12 cellular contexts compared by ENCODE assay signal in the genomic region with DNA sequence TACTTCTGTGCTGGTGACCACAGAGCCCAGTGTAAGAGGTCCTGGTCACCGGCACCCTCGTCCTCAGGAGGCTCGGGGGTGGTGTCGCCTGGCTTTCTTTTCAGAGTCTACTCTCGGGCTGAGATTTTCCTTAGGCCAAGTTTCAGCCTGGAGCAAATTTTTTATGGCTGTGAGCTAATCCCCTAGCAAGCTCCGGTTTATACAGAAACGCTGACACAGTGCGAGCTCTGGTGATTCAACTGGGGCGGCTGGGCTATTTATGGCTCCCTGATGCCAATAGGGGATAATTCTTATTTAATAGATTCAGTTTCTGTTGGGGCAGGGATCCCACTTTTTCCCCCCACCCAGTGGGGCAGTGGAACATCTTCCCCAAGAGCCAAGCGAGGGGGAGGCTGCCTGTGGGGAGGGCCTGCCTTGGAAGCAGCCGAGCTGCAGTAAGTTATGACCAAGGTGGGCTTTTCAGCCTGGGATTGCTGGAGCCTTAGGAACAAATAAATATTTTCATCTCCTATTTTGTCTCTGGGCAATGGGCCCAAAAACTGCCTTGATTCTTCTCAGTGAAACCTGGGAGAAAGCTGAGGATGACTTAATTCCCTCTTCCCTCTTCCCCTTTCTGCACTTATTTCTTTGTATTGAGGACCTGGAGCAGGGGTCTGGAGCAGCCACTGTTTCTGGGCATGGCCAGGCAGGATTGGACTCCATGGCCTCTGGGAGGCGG.
DNase-seq lines count a peak whose midpoint lies in the region; ATAC-seq and TF ChIP-seq lines count a peak whose summit lies in the region.
"Had no signal": no experiment of that assay in that cellular context is flagged by ENCODE, and none has a peak within 500 bp of the region (broad histone marks: within the 10 kb centered on the region; RNA-seq: fewer than 3 reads in every experiment).

No MANE protein-coding gene starts in this region.

- ATAC-seq in HG03457 (IDR thresholded peaks at IDR 0.05; ENCODE audit: unreplicated experiment): no peak

- H3K4me1 Mint-ChIP-seq in neural progenitor cell: peaks cover 35% of the 10 kb centered on the region
- H3K4me1 Mint-ChIP-seq: activated naive CD8-positive, alpha-beta T cell treated with anti-CD3 and anti-CD28 coated beads for 36 hours had no signal

- no peaks in the 10 kb centered on the region for H3K27me3 ChIP-seq in neural progenitor cell

- H3K9me3 ChIP-seq in neural progenitor cell (ENCODE audit: low read depth) (no peaks in the 10 kb centered on the region), OCI-LY7 (ENCODE audit: low read length) (no peaks in the 10 kb centered on the region)

- no peaks in the 10 kb centered on the region for H3K27me3 Mint-ChIP-seq in neural progenitor cell (ENCODE audit: insufficient read depth, low read depth)
- H3K27me3 Mint-ChIP-seq: activated naive CD8-positive, alpha-beta T cell treated with anti-CD3 and anti-CD28 coated beads for 36 hours had no signal

- TF ChIP-seq CTCF in neural progenitor cell (IDR thresholded peaks at IDR 0.05): no peak
- TF ChIP-seq CTCF in OCI-LY7 (conservative IDR thresholded peaks at IDR 0.05; ENCODE audit: low read length): no peak

- H3K4me3 Mint-ChIP-seq in neural progenitor cell: no peak overlapping the region
- H3K4me3 Mint-ChIP-seq: activated CD4-positive, alpha-beta memory T cell treated with anti-CD3 and anti-CD28 coated beads for 36 hours; activated naive CD8-positive, alpha-beta T cell treated with anti-CD3 and anti-CD28 coated beads for 36 hours had no signal

- H3K9ac ChIP-seq in neural progenitor cell: no peak overlapping the region
- H3K9ac ChIP-seq: parathyroid adenoma had no signal

- no peaks in the 10 kb centered on the region for H3K36me3 Mint-ChIP-seq in neural progenitor cell
- H3K36me3 Mint-ChIP-seq: activated CD4-positive, alpha-beta memory T cell treated with anti-CD3 and anti-CD28 coated beads for 36 hours; activated naive CD8-positive, alpha-beta T cell treated with anti-CD3 and anti-CD28 coated beads for 36 hours had no signal

- no peaks in the 10 kb centered on the region for H3K9me2 ChIP-seq in OCI-LY7 (ENCODE audit: insufficient read depth, low read length)

- H2AFZ ChIP-seq in neural progenitor cell (replicated peaks): no peak overlapping the region
- no peak overlapping the region for H2AFZ ChIP-seq in OCI-LY7 (ENCODE audit: low read length)
- H2AFZ ChIP-seq: parathyroid adenoma had no signal

- DNase-seq in AG08395 (ENCODE audit: low spot score) (peak; percentile 84), RPMI7951 (ENCODE audit: low read depth) (peak; percentile 80), epithelial cell of prostate (ENCODE audit: low read depth, low spot score) (peak; percentile 24), neural progenitor cell (ENCODE audit: low spot score) (no peak), OCI-LY7 (ENCODE audit: low spot score) (no peak)
- DNase-seq in stimulated activated CD4-positive, alpha-beta T cell treated with anti-CD3 and anti-CD28 coated beads, Interleukin-4, amount 100 ng/mL, for 1 hour: no peak
- no peak for DNase-seq in effector CD8-positive, alpha-beta T cell (lab: John Stamatoyannopoulos, UW)
- DNase-seq: activated CD4-positive, alpha-beta memory T cell treated with anti-CD3 and anti-CD28 coated beads for 36 hours; activated naive CD8-positive, alpha-beta T cell treated with anti-CD3 and anti-CD28 coated beads for 36 hours; NCI-H69 had no signal

- H3K79me2 ChIP-seq in neural progenitor cell (ENCODE audit: low read depth) (no peaks in the 10 kb centered on the region), OCI-LY7 (ENCODE audit: insufficient read depth, low read depth, low read length) (no peaks in the 10 kb centered on the region)
- H3K79me2 ChIP-seq: parathyroid adenoma had no signal

- CTCF ChIA-PET in OCI-LY7 (lab: Charles Lee; ENCODE audit: unreplicated experiment): no interaction called here

- H3K4me1 ChIP-seq in neural progenitor cell (no peaks in the 10 kb centered on the region), OCI-LY7 (ENCODE audit: insufficient read depth, low read length, poor library complexity, severe bottlenecking) (no peaks in the 10 kb centered on the region)
- H3K4me1 ChIP-seq: parathyroid adenoma had no signal

- POLR2A ChIA-PET in OCI-LY7 (lab: Charles Lee): no interaction called here

- H4K20me1 ChIP-seq in neural progenitor cell (ENCODE audit: low read depth) (no peaks in the 10 kb centered on the region), OCI-LY7 (ENCODE audit: insufficient read depth, low read length) (no peaks in the 10 kb centered on the region)

- no peaks in the 10 kb centered on the region for H3F3A ChIP-seq in neural progenitor cell (ENCODE audit: low read depth)

- H3K9me3 Mint-ChIP-seq in neural progenitor cell: no peaks in the 10 kb centered on the region
- H3K9me3 Mint-ChIP-seq: activated CD4-positive, alpha-beta memory T cell treated with anti-CD3 and anti-CD28 coated beads for 36 hours; activated naive CD8-positive, alpha-beta T cell treated with anti-CD3 and anti-CD28 coated beads for 36 hours had no signal

- H3K4me2 ChIP-seq in neural progenitor cell (no peak overlapping the region), OCI-LY7 (ENCODE audit: low read length) (no peak overlapping the region)

- H3K27ac ChIP-seq in epithelial cell of prostate (peak overlapping the region; percentile 37), neural progenitor cell (no peak overlapping the region), OCI-LY7 (ENCODE audit: low read depth, low read length, poor library complexity, severe bottlenecking) (no peak overlapping the region)
- H3K27ac ChIP-seq: parathyroid adenoma had no signal

- H3K36me3 ChIP-seq in neural progenitor cell: no peaks in the 10 kb centered on the region
- no peaks in the 10 kb centered on the region for H3K36me3 ChIP-seq in OCI-LY7 (ENCODE audit: insufficient read depth, low read length)

- intact Hi-C loops in OCI-LY7 (cut with micrococcal nuclease; ENCODE audit: unreplicated experiment): no loop called here

- H3K27ac Mint-ChIP-seq in neural progenitor cell: peak overlapping the region; percentile 91
- H3K27ac Mint-ChIP-seq: activated CD4-positive, alpha-beta memory T cell treated with anti-CD3 and anti-CD28 coated beads for 36 hours; activated naive CD8-positive, alpha-beta T cell treated with anti-CD3 and anti-CD28 coated beads for 36 hours had no signal

- no TSS peak for BruUV-seq in OCI-LY7 (replicated peaks; lab: Mats Ljungman, UMichigan)

- no peak overlapping the region for H3K4me3 ChIP-seq in neural progenitor cell
- no peak overlapping the region for H3K4me3 ChIP-seq in OCI-LY7 (ENCODE audit: low read depth, low read length, poor library complexity, severe bottlenecking)

Comparison
In these comparisons a context has a peak if more than half of its experiments do, and no peak if none do; other contexts are left out.
1. DNase-seq: peak in AG08395 (single experiment), RPMI7951 (single experiment) and epithelial cell of prostate (single experiment); none in neural progenitor cell (single experiment), OCI-LY7 (single experiment), stimulated activated CD4-positive, alpha-beta T cell treated with anti-CD3 and anti-CD28 coated beads, Interleukin-4, amount 100 ng/mL, for 1 hour (single experiment) and effector CD8-positive, alpha-beta T cell (single experiment).